In genomic region chr6:33208089-33208967, GRCh38 we compare ENCODE assay signal across 1 cellular context.
A peak's percentile ranks its signal among the peaks of the same experiment; 100 is the strongest.
TF ChIP-seq lines count a peak whose summit lies in the region.

RING1 (plus strand) TSS chr6:33208500; CDS start chr6:33208823, 323 bp downstream.

TF ChIP-seq in HepG2, 621 proteins besides CTCF, POLR2A, EP300 and RAD21 (continued from another document and continues in another):
- no peak for TF ChIP-seq HHEX (CRISPR knock-in tag; IDR thresholded peaks at IDR 0.05)
- peak; percentile 75; the same call in 1 of the 2 replicates for TF ChIP-seq ZFP41 (CRISPR knock-in tag; IDR thresholded peaks at IDR 0.05; ENCODE audit: borderline replicate concordance)
- TF ChIP-seq TOPORS (CRISPR knock-in tag; IDR thresholded peaks at IDR 0.05) = peak; percentile 49; the same call in 1 of the 2 replicates
- 0 out of 2 replicates have a peak, but pooled peaks have one; percentile 58 for TF ChIP-seq DR1 (CRISPR knock-in tag; IDR thresholded peaks at IDR 0.05)
- TF ChIP-seq ZNF354B (CRISPR knock-in tag; IDR thresholded peaks at IDR 0.05) = no peak
- TF ChIP-seq GLI4 (CRISPR knock-in tag; IDR thresholded peaks at IDR 0.05; ENCODE audit: borderline replicate concordance) = no peak
- TF ChIP-seq ZNF138 (CRISPR knock-in tag; IDR thresholded peaks at IDR 0.05; ENCODE audit: low read depth) = peak; percentile 67
- peak; percentile 95 for TF ChIP-seq POLR2G (IDR thresholded peaks at IDR 0.05; ENCODE audit: low read depth, low read length)
- TF ChIP-seq FOSL1 (CRISPR knock-in tag; IDR thresholded peaks at IDR 0.05; ENCODE audit: borderline replicate concordance) = no peak
- peak; percentile 76 for TF ChIP-seq HOXA9 (CRISPR knock-in tag; IDR thresholded peaks at IDR 0.05; ENCODE audit: borderline replicate concordance)
- 0 out of 2 replicates have a peak, but pooled peaks have one; percentile 49 for TF ChIP-seq TOE1 (CRISPR knock-in tag; IDR thresholded peaks at IDR 0.05)
- peak; percentile 37; the same call in 1 of the 2 replicates for TF ChIP-seq NFYC (CRISPR knock-in tag; IDR thresholded peaks at IDR 0.05)
- peak; percentile 29; the same call in 1 of the 2 replicates for TF ChIP-seq ZMYM2 (CRISPR knock-in tag; IDR thresholded peaks at IDR 0.05)
- TF ChIP-seq, protein P1, sequence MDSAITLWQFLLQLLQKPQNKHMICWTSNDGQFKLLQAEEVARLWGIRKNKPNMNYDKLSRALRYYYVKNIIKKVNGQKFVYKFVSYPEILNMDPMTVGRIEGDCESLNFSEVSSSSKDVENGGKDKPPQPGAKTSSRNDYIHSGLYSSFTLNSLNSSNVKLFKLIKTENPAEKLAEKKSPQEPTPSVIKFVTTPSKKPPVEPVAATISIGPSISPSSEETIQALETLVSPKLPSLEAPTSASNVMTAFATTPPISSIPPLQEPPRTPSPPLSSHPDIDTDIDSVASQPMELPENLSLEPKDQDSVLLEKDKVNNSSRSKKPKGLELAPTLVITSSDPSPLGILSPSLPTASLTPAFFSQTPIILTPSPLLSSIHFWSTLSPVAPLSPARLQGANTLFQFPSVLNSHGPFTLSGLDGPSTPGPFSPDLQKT (CRISPR knock-in tag; IDR thresholded peaks at IDR 0.05; ENCODE audit: borderline replicate concordance) = no peak
- TF ChIP-seq, protein P2, sequence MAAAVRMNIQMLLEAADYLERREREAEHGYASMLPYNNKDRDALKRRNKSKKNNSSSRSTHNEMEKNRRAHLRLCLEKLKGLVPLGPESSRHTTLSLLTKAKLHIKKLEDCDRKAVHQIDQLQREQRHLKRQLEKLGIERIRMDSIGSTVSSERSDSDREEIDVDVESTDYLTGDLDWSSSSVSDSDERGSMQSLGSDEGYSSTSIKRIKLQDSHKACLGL (CRISPR knock-in tag; IDR thresholded peaks at IDR 0.05) = peak; percentile 92
- peak; percentile 91 for TF ChIP-seq DMAP1 (CRISPR knock-in tag; IDR thresholded peaks at IDR 0.05)
- peak; percentile 85 for TF ChIP-seq GATAD2A (CRISPR knock-in tag; IDR thresholded peaks at IDR 0.05)
- TF ChIP-seq ZNF616 (CRISPR knock-in tag; IDR thresholded peaks at IDR 0.05; ENCODE audit: low read depth) = peak; percentile 94
- TF ChIP-seq CEBPG (CRISPR knock-in tag; IDR thresholded peaks at IDR 0.05) = 0 out of 2 replicates have a peak, but pooled peaks have one; percentile 30
- TF ChIP-seq ZBTB42 (CRISPR knock-in tag; IDR thresholded peaks at IDR 0.05) = peak; percentile 67; the same call in 1 of the 2 replicates
- no peak for TF ChIP-seq ZNF382 (CRISPR knock-in tag; IDR thresholded peaks at IDR 0.05; ENCODE audit: borderline replicate concordance)
- no peak for TF ChIP-seq HNF1A (IDR thresholded peaks at IDR 0.05; ENCODE audit: low read depth)
- peak; percentile 47; the same call in 1 of the 2 replicates for TF ChIP-seq HNF1A (CRISPR knock-in tag; IDR thresholded peaks at IDR 0.05; ENCODE audit: borderline replicate concordance)
- TF ChIP-seq, protein P3, sequence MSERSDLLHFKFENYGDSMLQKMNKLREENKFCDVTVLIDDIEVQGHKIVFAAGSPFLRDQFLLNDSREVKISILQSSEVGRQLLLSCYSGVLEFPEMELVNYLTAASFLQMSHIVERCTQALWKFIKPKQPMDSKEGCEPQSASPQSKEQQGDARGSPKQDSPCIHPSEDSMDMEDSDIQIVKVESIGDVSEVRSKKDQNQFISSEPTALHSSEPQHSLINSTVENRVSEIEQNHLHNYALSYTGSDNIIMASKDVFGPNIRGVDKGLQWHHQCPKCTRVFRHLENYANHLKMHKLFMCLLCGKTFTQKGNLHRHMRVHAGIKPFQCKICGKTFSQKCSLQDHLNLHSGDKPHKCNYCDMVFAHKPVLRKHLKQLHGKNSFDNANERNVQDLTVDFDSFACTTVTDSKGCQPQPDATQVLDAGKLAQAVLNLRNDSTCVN (CRISPR knock-in tag; IDR thresholded peaks at IDR 0.05; ENCODE audit: borderline replicate concordance) = no peak; the same call in none of the 2 replicates
- peak; percentile 86; the same call in 1 of the 2 replicates for TF ChIP-seq KLF12 (CRISPR knock-in tag; IDR thresholded peaks at IDR 0.05; ENCODE audit: borderline replicate concordance)
- no peak for TF ChIP-seq NFE2L2 (IDR thresholded peaks at IDR 0.05; ENCODE audit: low read length)
- TF ChIP-seq, protein P4, sequence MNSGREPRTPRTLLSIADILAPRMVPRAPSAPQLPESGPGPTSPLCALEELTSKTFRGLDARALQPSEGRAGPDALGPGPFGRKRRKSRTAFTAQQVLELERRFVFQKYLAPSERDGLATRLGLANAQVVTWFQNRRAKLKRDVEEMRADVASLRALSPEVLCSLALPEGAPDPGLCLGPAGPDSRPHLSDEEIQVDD (CRISPR knock-in tag; IDR thresholded peaks at IDR 0.05; ENCODE audit: borderline replicate concordance) = peak; percentile 91; the same call in 1 of the 2 replicates
- TF ChIP-seq, protein P5, sequence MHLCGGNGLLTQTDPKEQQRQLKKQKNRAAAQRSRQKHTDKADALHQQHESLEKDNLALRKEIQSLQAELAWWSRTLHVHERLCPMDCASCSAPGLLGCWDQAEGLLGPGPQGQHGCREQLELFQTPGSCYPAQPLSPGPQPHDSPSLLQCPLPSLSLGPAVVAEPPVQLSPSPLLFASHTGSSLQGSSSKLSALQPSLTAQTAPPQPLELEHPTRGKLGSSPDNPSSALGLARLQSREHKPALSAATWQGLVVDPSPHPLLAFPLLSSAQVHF (CRISPR knock-in tag; IDR thresholded peaks at IDR 0.05) = peak; percentile 97
- TF ChIP-seq FOXA1 (IDR thresholded peaks at IDR 0.05) = no peak
- TF ChIP-seq FOXA1 (CRISPR knock-in tag; IDR thresholded peaks at IDR 0.05) = 0 out of 2 replicates have a peak, but pooled peaks have one; percentile 47
- peak; percentile 65; the same call in 1 of the 2 replicates for TF ChIP-seq NFKB2 (CRISPR knock-in tag; IDR thresholded peaks at IDR 0.05; ENCODE audit: borderline replicate concordance)
- peak; percentile 65; the same call in 1 of the 2 replicates for TF ChIP-seq RFXAP (CRISPR knock-in tag; IDR thresholded peaks at IDR 0.05; ENCODE audit: borderline replicate concordance)
- TF ChIP-seq E2F2 (CRISPR knock-in tag; IDR thresholded peaks at IDR 0.05; ENCODE audit: borderline replicate concordance) = peak; percentile 63; the same call in 1 of the 2 replicates
- 0 out of 2 replicates have a peak, but pooled peaks have one; percentile 52 for TF ChIP-seq ETV6 (CRISPR knock-in tag; conservative IDR thresholded peaks at IDR 0.05)
- 0 out of 2 replicates have a peak, but pooled peaks have one; percentile 47 for TF ChIP-seq ZMAT3 (CRISPR knock-in tag; conservative IDR thresholded peaks at IDR 0.05)
- peak; percentile 93 for TF ChIP-seq CCDC6 (CRISPR knock-in tag; IDR thresholded peaks at IDR 0.05)
- TF ChIP-seq CHD2 (IDR thresholded peaks at IDR 0.05; ENCODE audit: low read depth, low read length) = 0 out of 2 replicates have a peak, but pooled peaks have one; percentile 37
- no peak; the same call in none of the 2 replicates for TF ChIP-seq NR0B2 (CRISPR knock-in tag; IDR thresholded peaks at IDR 0.05)
- no peak for TF ChIP-seq ZNF678 (CRISPR knock-in tag; IDR thresholded peaks at IDR 0.05)
- TF ChIP-seq HIC2 (CRISPR knock-in tag; IDR thresholded peaks at IDR 0.05; ENCODE audit: low read depth) = 0 out of 2 replicates have a peak, but pooled peaks have one; percentile 44
- TF ChIP-seq, protein P6, sequence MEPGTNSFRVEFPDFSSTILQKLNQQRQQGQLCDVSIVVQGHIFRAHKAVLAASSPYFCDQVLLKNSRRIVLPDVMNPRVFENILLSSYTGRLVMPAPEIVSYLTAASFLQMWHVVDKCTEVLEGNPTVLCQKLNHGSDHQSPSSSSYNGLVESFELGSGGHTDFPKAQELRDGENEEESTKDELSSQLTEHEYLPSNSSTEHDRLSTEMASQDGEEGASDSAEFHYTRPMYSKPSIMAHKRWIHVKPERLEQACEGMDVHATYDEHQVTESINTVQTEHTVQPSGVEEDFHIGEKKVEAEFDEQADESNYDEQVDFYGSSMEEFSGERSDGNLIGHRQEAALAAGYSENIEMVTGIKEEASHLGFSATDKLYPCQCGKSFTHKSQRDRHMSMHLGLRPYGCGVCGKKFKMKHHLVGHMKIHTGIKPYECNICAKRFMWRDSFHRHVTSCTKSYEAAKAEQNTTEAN (CRISPR knock-in tag; conservative IDR thresholded peaks at IDR 0.05) = peak; percentile 72; the same call in 1 of the 2 replicates
- TF ChIP-seq THAP11 (CRISPR knock-in tag; IDR thresholded peaks at IDR 0.05) = peak; percentile 88
- TF ChIP-seq ZNF235 (CRISPR knock-in tag; IDR thresholded peaks at IDR 0.05; ENCODE audit: borderline replicate concordance) = peak; percentile 90
- no peak for TF ChIP-seq ZSCAN22 (CRISPR knock-in tag; IDR thresholded peaks at IDR 0.05)
- peak in 1 of 2 experiments; percentile 26; a peak in 1 of 4 replicates for TF ChIP-seq NR2F1 (CRISPR knock-in tag; IDR thresholded peaks at IDR 0.05)
- peak; percentile 87 for TF ChIP-seq STAT5B (CRISPR knock-in tag; IDR thresholded peaks at IDR 0.05)
- peak; percentile 57; the same call in 1 of the 2 replicates for TF ChIP-seq ZNF777 (CRISPR knock-in tag; IDR thresholded peaks at IDR 0.05)
